ENCODE assay signal across 16 cellular contexts in genomic region chr19:16876904-16877361, GRCh38. TPM values are rescaled to one million over a fixed set of nuclear protein-coding genes. Genes with fewer than 3 reads are reported as not detected.
DNase-seq lines count a peak whose midpoint lies in the region; ATAC-seq, FAIRE-seq and TF ChIP-seq lines count a peak whose summit lies in the region.
"Had no signal": no experiment of that assay in that cellular context is flagged by ENCODE, and none has a peak within 500 bp of the region (broad histone marks: within the 10 kb centered on the region; RNA-seq: fewer than 3 reads in every experiment).

No MANE protein-coding gene starts in this region.

- H3K27me3 ChIP-seq in osteoblast (ENCODE audit: insufficient read depth, low read length): no peaks in the 10 kb centered on the region
- no peaks in the 10 kb centered on the region for H3K27me3 ChIP-seq in CD4-positive, alpha-beta memory T cell (ENCODE audit: insufficient read depth, low read length)

- CTCF ChIA-PET in RWPE1 (lab: Yijun Ruan, JAX): interaction anchor here (0.6 kb wide), 1 partner anchor 62 kb away, joined by 3 read pairs; no protein-coding TSS in a partner anchor
- CTCF ChIA-PET in CD4-positive, alpha-beta memory T cell (lab: Charles Lee; ENCODE audit: partially characterized antibody): no interaction called here

- no peak overlapping the region for H3K27ac Mint-ChIP-seq in CD4-positive, alpha-beta memory T cell
- H3K27ac Mint-ChIP-seq: stimulated activated naive CD8-positive, alpha-beta T cell treated with anti-CD3 and anti-CD28 coated beads, Interleukin-15, Interleukin-2, amounts not matched to agents 100 ng/mL and 50 ng/mL, for 24 hours had no signal

- H4K20me1 ChIP-seq in osteoblast (ENCODE audit: insufficient read depth, low read length): peaks cover 40% of the 10 kb centered on the region

- intact Hi-C loops in CD4-positive, alpha-beta memory T cell (cut with micrococcal nuclease): no loop called here

- H3K27ac ChIP-seq in RWPE1: peak overlapping the region; percentile 59
- no peak overlapping the region for H3K27ac ChIP-seq in osteoblast (ENCODE audit: low read depth, low read length)
- no peak overlapping the region for H3K27ac ChIP-seq in CD4-positive, alpha-beta memory T cell (ENCODE audit: low read depth, low read length)

- H3K4me3 Mint-ChIP-seq in CD4-positive, alpha-beta memory T cell: no peak overlapping the region
- H3K4me3 Mint-ChIP-seq: activated CD8-positive, alpha-beta T cell treated with anti-CD3 and anti-CD28 coated beads, Interleukin-2, amount 10 ng/mL, durations not matched to agents 7 days and 5 days; stimulated activated naive CD8-positive, alpha-beta T cell treated with anti-CD3 and anti-CD28 coated beads, Interleukin-15, Interleukin-2, amounts not matched to agents 100 ng/mL and 50 ng/mL, for 24 hours had no signal

- no peak for ATAC-seq in HG03571 (IDR thresholded peaks at IDR 0.05; ENCODE audit: unreplicated experiment)
- ATAC-seq: activated CD8-positive, alpha-beta T cell treated with anti-CD3 and anti-CD28 coated beads, Interleukin-2, amount 10 ng/mL, durations not matched to agents 7 days and 5 days had no signal

- TF ChIP-seq CTCF in RWPE1 (conservative IDR thresholded peaks at IDR 0.05; ENCODE audit: low read depth): no peak
- no peak for TF ChIP-seq CTCF in fibroblast of mammary gland (conservative IDR thresholded peaks at IDR 0.05; ENCODE audit: control insufficient read depth, insufficient read depth, low read depth, low read length)
- no peak for TF ChIP-seq CTCF in osteoblast (IDR thresholded peaks at IDR 0.05; ENCODE audit: extremely low read depth, low read depth, low read length)

- peaks cover 3% of the 10 kb centered on the region for H3K4me1 ChIP-seq in osteoblast (ENCODE audit: insufficient read depth, low read length)
- H3K4me1 ChIP-seq in CD4-positive, alpha-beta memory T cell (ENCODE audit: insufficient read depth, low read length): no peaks in the 10 kb centered on the region

- H3K4me3 ChIP-seq in fibroblast of mammary gland (ENCODE audit: control insufficient read depth, low read depth, low read length): no peak overlapping the region
- no peak overlapping the region for H3K4me3 ChIP-seq in osteoblast (ENCODE audit: insufficient read depth, low read length)
- H3K4me3 ChIP-seq in CD4-positive, alpha-beta memory T cell (ENCODE audit: low read length in 2 of 2): no peak overlapping the region

- H3K27me3 Mint-ChIP-seq in CD4-positive, alpha-beta memory T cell: no peaks in the 10 kb centered on the region
- H3K27me3 Mint-ChIP-seq: stimulated activated naive CD8-positive, alpha-beta T cell treated with anti-CD3 and anti-CD28 coated beads, Interleukin-15, Interleukin-2, amounts not matched to agents 100 ng/mL and 50 ng/mL, for 24 hours had no signal

- peaks cover 9 to 15% (median 12%) of the 10 kb centered on the region in 4 donors for H3K4me1 Mint-ChIP-seq in CD4-positive, alpha-beta memory T cell

- H3K9me3 Mint-ChIP-seq in CD4-positive, alpha-beta memory T cell: peaks cover 0 to 19% (median 11%) of the 10 kb centered on the region in 8 donors

- peak; percentile 5 for FAIRE-seq in GM18507 (lab: Jason Lieb, UNC)

- peaks cover 18% of the 10 kb centered on the region for H3K79me2 ChIP-seq in osteoblast (ENCODE audit: insufficient read depth, low read length)

- H3K4me2 ChIP-seq in osteoblast (ENCODE audit: insufficient read depth, low read length): no peak overlapping the region

- peaks cover 59 to 63% of the 10 kb centered on the region in 2 donors for H3K36me3 Mint-ChIP-seq in CD4-positive, alpha-beta memory T cell

- POLR2A ChIA-PET in RWPE1 (lab: Yijun Ruan, JAX; ENCODE audit: low non-redundant PET): interaction anchor here (0.6 kb wide), 1 partner anchor 47 kb away, joined by 4 read pairs; no protein-coding TSS in a partner anchor
- POLR2A ChIA-PET in CD4-positive, alpha-beta memory T cell (lab: Charles Lee; ENCODE audit: partially characterized antibody): no interaction called here

- H3K9me3 ChIP-seq in osteoblast (ENCODE audit: low read depth, low read length): peaks cover 4% of the 10 kb centered on the region
- H3K9me3 ChIP-seq in CD4-positive, alpha-beta memory T cell (ENCODE audit: control insufficient read depth in 1 of 2, low read length in 2 of 2): peaks cover 0 to 10% of the 10 kb centered on the region in 2 donors

- no peak for DNase-seq in GM18507 (ENCODE audit: extremely low spot score, insufficient read length, low read depth)
- DNase-seq in RWPE1 (ENCODE audit: low spot score): no peak
- DNase-seq in fibroblast of mammary gland (ENCODE audit: low read depth): peak; percentile 62
- peak; percentile 92 for DNase-seq in osteoblast (ENCODE audit: insufficient read length, low spot score, missing footprints)
- no peak for DNase-seq in NCI-H2107 treated with DMSO at 0.1 percent for 48 hours (lab: John Stamatoyannopoulos, UW; ENCODE audit: unreplicated experiment)
- DNase-seq in CD4-positive, alpha-beta memory T cell: no peak
- DNase-seq in DMS 273 (lab: John Stamatoyannopoulos, UW; ENCODE audit: unreplicated experiment): no peak
- DNase-seq: activated CD8-positive, alpha-beta T cell treated with anti-CD3 and anti-CD28 coated beads, Interleukin-2, amount 10 ng/mL, durations not matched to agents 7 days and 5 days; activated naive CD4-positive, alpha-beta T cell; C1 segment of cervical spinal cord; Kasumi-1; OCI-M1; stimulated activated CD4-positive, alpha-beta T cell treated with anti-CD3 and anti-CD28 coated beads, Interleukin-4, amount 100 ng/mL, for 4 hours; T-helper 2 cell had no signal

- peaks cover 34% of the 10 kb centered on the region for H3K36me3 ChIP-seq in osteoblast (ENCODE audit: insufficient read depth, low read length)
- peaks cover 22% of the 10 kb centered on the region for H3K36me3 ChIP-seq in CD4-positive, alpha-beta memory T cell (ENCODE audit: insufficient read depth, low read length)

- no peak overlapping the region for H2AFZ ChIP-seq in osteoblast (ENCODE audit: low read length)

RNA-seq across cellular contexts. Expression of gene F2RL3, which starts 11.9 kb away (rescaled TPM):
- total RNA-seq in osteoblast: under 0.01 TPM in 2 replicates
- total RNA-seq in CD4-positive, alpha-beta memory T cell: not detected
- not detected for polyA plus RNA-seq in CD4-positive, alpha-beta memory T cell

RNA-seq across cellular contexts. Expression of gene SIN3B, which starts 47.7 kb away (rescaled TPM):
- total RNA-seq in osteoblast: 24.2 and 29.8 TPM in 2 replicates
- 10 to 100 TPM; 86.4 to 88.4 TPM for total RNA-seq in CD4-positive, alpha-beta memory T cell
- 1 to 10 TPM; 1.4 to 5.5 TPM for polyA plus RNA-seq in CD4-positive, alpha-beta memory T cell

Comparison
In these comparisons a context has a peak if more than half of its experiments do, and no peak if none do; other contexts are left out.
1. DNase-seq: peak in fibroblast of mammary gland (single experiment) and osteoblast (single experiment); none in GM18507 (single experiment), RWPE1 (single experiment), NCI-H2107 treated with DMSO at 0.1 percent for 48 hours (single experiment), CD4-positive, alpha-beta memory T cell (0 of 5) and DMS 273 (single experiment).